In the genomic region with DNA sequence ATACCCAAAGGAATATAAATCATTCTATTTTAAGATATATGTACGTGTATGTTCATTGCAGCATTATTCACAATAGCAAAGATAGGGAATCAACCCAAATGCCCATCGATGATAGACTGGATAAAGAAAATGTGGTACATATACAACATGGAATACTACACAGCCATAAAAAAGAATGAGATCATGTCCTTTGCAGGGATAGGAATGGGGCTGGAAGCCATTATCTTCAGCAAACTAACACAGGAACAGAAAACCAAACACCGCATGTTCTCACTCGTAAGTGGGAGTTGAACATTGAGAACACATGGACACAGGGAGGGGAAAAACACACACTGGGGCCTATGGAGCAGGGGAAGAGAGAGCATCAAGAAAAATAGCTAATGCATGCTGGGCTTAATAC, we compare ENCODE assay signal across 2 cellular contexts. TPM values are rescaled to one million over a fixed set of nuclear protein-coding genes. Genes with fewer than 3 reads are reported as not detected.
"Had no signal": no experiment of that assay in that cellular context is flagged by ENCODE, and none has a peak within 500 bp of the region (broad histone marks: within the 10 kb centered on the region; RNA-seq: fewer than 3 reads in every experiment).

No MANE protein-coding gene starts in this region.

RNA-seq across cellular contexts. Expression of a gene that starts 18.9 kb away (rescaled TPM):
- total RNA-seq: LHCN-M2, M059J had no signal
